ENCODE assay signal across 14 cellular contexts in genomic region chr5:79974896-79975295, GRCh38. TPM values are rescaled to one million over a fixed set of nuclear protein-coding genes. Genes with fewer than 3 reads are reported as not detected.
DNase-seq lines count a peak whose midpoint lies in the region; ATAC-seq and TF ChIP-seq lines count a peak whose summit lies in the region.
"Had no signal": no experiment of that assay in that cellular context is flagged by ENCODE, and none has a peak within 500 bp of the region (broad histone marks: within the 10 kb centered on the region; RNA-seq: fewer than 3 reads in every experiment).

No MANE protein-coding gene starts in this region.

- H3K4me3 ChIP-seq in RWPE2 (ENCODE audit: severe bottlenecking): no peak overlapping the region
- no peak overlapping the region for H3K4me3 ChIP-seq in fibroblast of lung (replicated peaks in 1 of 4; ENCODE audit: control extremely low read depth in 1 of 4, insufficient read depth in 1 of 4, low read depth in 3 of 4, low read length in 4 of 4)
- H3K4me3 ChIP-seq: coronary artery, HAP-1, lung had no signal

- DNase-seq in NCI-H82 (lab: John Stamatoyannopoulos, UW) (peak; percentile 20), NCI-H82 treated with DMSO at 0.1 percent for 48 hours (lab: John Stamatoyannopoulos, UW; ENCODE audit: unreplicated experiment) (no peak), RWPE2 (ENCODE audit: low spot score) (no peak), fibroblast of lung (ENCODE audit: low read depth in 2 of 2) (peak; percentile 71 to 80), non-pigmented ciliary epithelial cell (ENCODE audit: low read depth) (peak; percentile 38), OCI-M2 (lab: John Stamatoyannopoulos, UW; ENCODE audit: unreplicated experiment) (no peak), iPS-NIHi7 (ENCODE audit: extremely low spot score) (no peak)
- DNase-seq: activated naive CD4-positive, alpha-beta T cell treated with anti-CD3 and anti-CD28 coated beads, Interleukin-2, amount 50 U/mL, for 16 hours; KG1; T1000 had no signal

- H2AFZ ChIP-seq in fibroblast of lung (ENCODE audit: low read length): no peak overlapping the region

- H3K79me2 ChIP-seq in fibroblast of lung (ENCODE audit: control insufficient read depth, insufficient read depth, low read length): no peaks in the 10 kb centered on the region

- H3K4me1 ChIP-seq in RWPE2 (ENCODE audit: insufficient read depth, poor library complexity, severe bottlenecking) (peaks cover 20% of the 10 kb centered on the region), fibroblast of lung (ENCODE audit: control insufficient read depth, extremely low read depth, insufficient read depth, low read length) (peaks cover 3% of the 10 kb centered on the region)

- H3K9me3 ChIP-seq in RWPE2 (ENCODE audit: severe bottlenecking): no peaks in the 10 kb centered on the region
- H3K9me3 ChIP-seq in fibroblast of lung (ENCODE audit: control insufficient read depth, insufficient read depth, low read depth, low read length): no peaks in the 10 kb centered on the region
- H3K9me3 ChIP-seq: HAP-1 had no signal

- H3K27ac ChIP-seq in RWPE2 (ENCODE audit: poor library complexity, severe bottlenecking) (peak overlapping the region; percentile 69), fibroblast of lung (ENCODE audit: insufficient read depth, low read length) (no peak overlapping the region)
- H3K27ac ChIP-seq: coronary artery had no signal

- TF ChIP-seq CTCF in RWPE2 (IDR thresholded peaks at IDR 0.05; ENCODE audit: poor library complexity, severe bottlenecking): no peak
- no peak for TF ChIP-seq CTCF in fibroblast of lung (conservative IDR thresholded peaks at IDR 0.05 in 1 of 2, IDR thresholded peaks at IDR 0.05 in 1 of 2; ENCODE audit: low read depth in 1 of 2, low read length in 2 of 2)

- peaks cover 31% of the 10 kb centered on the region for H3K36me3 ChIP-seq in RWPE2 (ENCODE audit: low read depth)
- H3K36me3 ChIP-seq in fibroblast of lung (ENCODE audit: control insufficient read depth, insufficient read depth, low read length): no peaks in the 10 kb centered on the region
- H3K36me3 ChIP-seq: HAP-1 had no signal

- peak; percentile 92 for ATAC-seq in RWPE2 (ENCODE audit: low read depth)
- no peak for ATAC-seq in HG02798 (IDR thresholded peaks at IDR 0.05; ENCODE audit: poor library complexity, unreplicated experiment)

- peak overlapping the region; percentile 25 for H3K4me2 ChIP-seq in fibroblast of lung (ENCODE audit: extremely low read depth, insufficient read depth, low read length)

- H4K20me1 ChIP-seq in fibroblast of lung (ENCODE audit: control insufficient read depth, extremely low read depth, insufficient read depth, low read length): no peaks in the 10 kb centered on the region

- no peaks in the 10 kb centered on the region for H3K27me3 ChIP-seq in RWPE2 (ENCODE audit: insufficient read depth, poor library complexity, severe bottlenecking)
- no peaks in the 10 kb centered on the region for H3K27me3 ChIP-seq in fibroblast of lung (ENCODE audit: control insufficient read depth, insufficient read depth, low read length)

- no peak overlapping the region for H3K9ac ChIP-seq in fibroblast of lung (ENCODE audit: insufficient read depth, low read length)

RNA-seq across cellular contexts. Expression of gene MTX3, which starts 16.2 kb away (rescaled TPM):
- total RNA-seq in fibroblast of lung: 14.1 and 18.0 TPM in 2 replicates
- polyA plus RNA-seq in fibroblast of lung: 9.6 and 11.2 TPM in 2 replicates
- polyA plus RNA-seq in fibroblast of lung (2012): 4.9 and 6.4 TPM in 2 replicates
- polyA minus RNA-seq in fibroblast of lung (ENCODE audit: low replicate concordance): 2.0 and 2.8 TPM in 2 replicates

Comparison
In these comparisons a context has a peak if more than half of its experiments do, and no peak if none do; other contexts are left out.
1. DNase-seq: peak in NCI-H82 (single experiment), fibroblast of lung (2 of 2) and non-pigmented ciliary epithelial cell (single experiment); none in NCI-H82 treated with DMSO at 0.1 percent for 48 hours (single experiment), RWPE2 (single experiment), OCI-M2 (single experiment) and iPS-NIHi7 (single experiment).